ENCODE assay signal across 8 cellular contexts in the genomic region with DNA sequence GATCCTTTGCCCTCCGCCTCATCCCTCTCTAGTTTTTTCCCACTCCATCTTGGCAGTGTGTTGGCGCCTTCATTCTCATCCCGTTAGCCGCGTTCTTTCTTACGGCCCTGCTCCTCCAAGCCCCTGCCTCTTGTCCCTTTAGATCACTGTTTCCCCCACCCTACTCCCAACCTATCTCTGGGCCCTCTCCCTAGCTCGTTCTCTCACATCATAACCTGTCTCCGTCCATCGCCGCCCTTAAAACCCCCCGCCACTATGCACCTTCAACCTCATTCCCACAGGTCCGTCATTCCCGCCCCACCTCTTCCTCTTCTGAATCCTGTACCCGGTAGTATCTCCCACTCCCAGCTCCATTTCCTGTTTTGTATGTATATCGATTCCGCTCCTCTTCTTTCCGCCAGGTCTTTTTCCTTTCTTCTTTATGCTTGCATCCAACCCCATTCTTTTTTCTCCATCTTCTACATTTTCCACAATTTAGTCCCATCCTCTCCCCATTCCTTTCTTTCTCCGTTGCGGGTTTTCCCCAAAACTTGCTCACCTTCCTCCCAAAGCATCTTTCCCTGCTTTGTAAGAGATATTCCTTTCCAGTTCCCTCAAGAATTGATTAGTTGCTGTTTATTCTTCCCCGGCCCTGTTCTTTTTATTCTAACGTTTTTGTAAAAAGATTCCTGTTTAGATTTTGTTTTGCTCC. TPM values are rescaled to one million over a fixed set of nuclear protein-coding genes. Genes with fewer than 3 reads are reported as not detected.
DNase-seq lines count a peak whose midpoint lies in the region; ATAC-seq and TF ChIP-seq lines count a peak whose summit lies in the region.

No MANE protein-coding gene starts in this region.

- H3K27me3 Mint-ChIP-seq in activated T-helper 17 cell treated with anti-CD3 and anti-CD28 coated beads, Interleukin-2, amount 50 U/mL, for 72 hours: no peaks in the 10 kb centered on the region

- DNase-seq in AG09309 (ENCODE audit: low read depth) (no peak), HK-2 (ENCODE audit: unreplicated experiment) (peak; percentile 57), RKO (ENCODE audit: low spot score) (peak; percentile 68), fibroblast of mammary gland (ENCODE audit: low read depth) (peak; percentile 43), occipital lobe (lab: John Stamatoyannopoulos, UW) (peak; percentile 31), GOT3 (lab: John Stamatoyannopoulos, UW) (no peak)

- no peaks in the 10 kb centered on the region for H3K36me3 Mint-ChIP-seq in activated T-helper 17 cell treated with anti-CD3 and anti-CD28 coated beads, Interleukin-2, amount 50 U/mL, for 72 hours (ENCODE audit: low read depth)

- no peaks in the 10 kb centered on the region for H3K9me3 Mint-ChIP-seq in activated T-helper 17 cell treated with anti-CD3 and anti-CD28 coated beads, Interleukin-2, amount 50 U/mL, for 72 hours

- H3K4me3 ChIP-seq in AG09309 (ENCODE audit: control insufficient read depth, low read depth, low read length) (peak overlapping the region; percentile 90), fibroblast of mammary gland (ENCODE audit: control insufficient read depth, low read depth, low read length) (peak overlapping the region; percentile 97)

- peaks cover 4% of the 10 kb centered on the region for H3K4me1 Mint-ChIP-seq in activated T-helper 17 cell treated with anti-CD3 and anti-CD28 coated beads, Interleukin-2, amount 50 U/mL, for 72 hours

- no peak overlapping the region for H3K27ac Mint-ChIP-seq in activated T-helper 17 cell treated with anti-CD3 and anti-CD28 coated beads, Interleukin-2, amount 50 U/mL, for 72 hours

- ATAC-seq in activated T-helper 17 cell treated with anti-CD3 and anti-CD28 coated beads, Interleukin-2, amount 50 U/mL, for 72 hours (replicated peaks): no peak
- no peak for ATAC-seq in GM19351 (IDR thresholded peaks at IDR 0.05; ENCODE audit: unreplicated experiment)

- TF ChIP-seq CTCF in AG09309 (IDR thresholded peaks at IDR 0.05; ENCODE audit: control insufficient read depth, insufficient read depth, low read depth, low read length, missing control alignments) (no peak), fibroblast of mammary gland (conservative IDR thresholded peaks at IDR 0.05; ENCODE audit: control insufficient read depth, insufficient read depth, low read depth, low read length) (no peak)

- H3K4me3 Mint-ChIP-seq in activated T-helper 17 cell treated with anti-CD3 and anti-CD28 coated beads, Interleukin-2, amount 50 U/mL, for 72 hours: no peak overlapping the region

RNA-seq across cellular contexts. Expression of a gene that starts 0.7 kb away (rescaled TPM):
- 37.0 TPM for total RNA-seq in occipital lobe
- total RNA-seq in activated T-helper 17 cell treated with anti-CD3 and anti-CD28 coated beads, Interleukin-2, amount 50 U/mL, for 72 hours: 1 to 10 TPM; 3.1 to 3.7 TPM

RNA-seq across cellular contexts. Expression of a gene that starts 58.9 kb away (rescaled TPM):
- 12.8 TPM for total RNA-seq in occipital lobe
- total RNA-seq in activated T-helper 17 cell treated with anti-CD3 and anti-CD28 coated beads, Interleukin-2, amount 50 U/mL, for 72 hours: 1 to 10 TPM; 5.7 to 9.2 TPM

Comparison
In these comparisons a context has a peak if more than half of its experiments do, and no peak if none do; other contexts are left out.
1. DNase-seq: peak in HK-2 (single experiment), RKO (single experiment), fibroblast of mammary gland (single experiment) and occipital lobe (single experiment); none in AG09309 (single experiment) and GOT3 (single experiment).